ENCODE assay signal across 1 cellular context in the genomic region with DNA sequence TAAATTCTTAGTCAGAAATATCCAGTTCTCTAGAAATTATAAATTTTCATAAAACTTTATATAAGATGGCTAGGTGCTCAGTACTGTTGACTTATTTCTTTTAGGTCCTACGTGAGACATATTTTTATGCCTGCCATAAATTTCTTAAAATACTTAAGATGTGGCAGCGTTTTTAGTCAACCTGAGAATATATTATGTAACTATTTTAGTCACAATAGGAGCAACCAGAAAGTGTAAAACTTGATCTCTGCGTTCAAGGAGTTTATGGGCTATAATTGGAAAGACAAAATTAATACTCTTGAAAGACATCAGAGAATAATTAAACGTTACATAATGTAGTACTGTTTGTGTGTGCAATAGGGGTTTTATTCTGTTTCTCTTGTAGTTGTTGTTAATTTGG.
TF ChIP-seq lines count a peak whose summit lies in the region.

No MANE protein-coding gene starts in this region.

TF ChIP-seq in GM12878, 131 proteins besides CTCF, POLR2A, EP300 and RAD21:
- TF ChIP-seq, protein P1, sequence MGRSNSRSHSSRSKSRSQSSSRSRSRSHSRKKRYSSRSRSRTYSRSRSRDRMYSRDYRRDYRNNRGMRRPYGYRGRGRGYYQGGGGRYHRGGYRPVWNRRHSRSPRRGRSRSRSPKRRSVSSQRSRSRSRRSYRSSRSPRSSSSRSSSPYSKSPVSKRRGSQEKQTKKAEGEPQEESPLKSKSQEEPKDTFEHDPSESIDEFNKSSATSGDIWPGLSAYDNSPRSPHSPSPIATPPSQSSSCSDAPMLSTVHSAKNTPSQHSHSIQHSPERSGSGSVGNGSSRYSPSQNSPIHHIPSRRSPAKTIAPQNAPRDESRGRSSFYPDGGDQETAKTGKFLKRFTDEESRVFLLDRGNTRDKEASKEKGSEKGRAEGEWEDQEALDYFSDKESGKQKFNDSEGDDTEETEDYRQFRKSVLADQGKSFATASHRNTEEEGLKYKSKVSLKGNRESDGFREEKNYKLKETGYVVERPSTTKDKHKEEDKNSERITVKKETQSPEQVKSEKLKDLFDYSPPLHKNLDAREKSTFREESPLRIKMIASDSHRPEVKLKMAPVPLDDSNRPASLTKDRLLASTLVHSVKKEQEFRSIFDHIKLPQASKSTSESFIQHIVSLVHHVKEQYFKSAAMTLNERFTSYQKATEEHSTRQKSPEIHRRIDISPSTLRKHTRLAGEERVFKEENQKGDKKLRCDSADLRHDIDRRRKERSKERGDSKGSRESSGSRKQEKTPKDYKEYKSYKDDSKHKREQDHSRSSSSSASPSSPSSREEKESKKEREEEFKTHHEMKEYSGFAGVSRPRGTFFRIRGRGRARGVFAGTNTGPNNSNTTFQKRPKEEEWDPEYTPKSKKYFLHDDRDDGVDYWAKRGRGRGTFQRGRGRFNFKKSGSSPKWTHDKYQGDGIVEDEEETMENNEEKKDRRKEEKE (IDR thresholded peaks at IDR 0.05): no peak
- TF ChIP-seq, protein P2, sequence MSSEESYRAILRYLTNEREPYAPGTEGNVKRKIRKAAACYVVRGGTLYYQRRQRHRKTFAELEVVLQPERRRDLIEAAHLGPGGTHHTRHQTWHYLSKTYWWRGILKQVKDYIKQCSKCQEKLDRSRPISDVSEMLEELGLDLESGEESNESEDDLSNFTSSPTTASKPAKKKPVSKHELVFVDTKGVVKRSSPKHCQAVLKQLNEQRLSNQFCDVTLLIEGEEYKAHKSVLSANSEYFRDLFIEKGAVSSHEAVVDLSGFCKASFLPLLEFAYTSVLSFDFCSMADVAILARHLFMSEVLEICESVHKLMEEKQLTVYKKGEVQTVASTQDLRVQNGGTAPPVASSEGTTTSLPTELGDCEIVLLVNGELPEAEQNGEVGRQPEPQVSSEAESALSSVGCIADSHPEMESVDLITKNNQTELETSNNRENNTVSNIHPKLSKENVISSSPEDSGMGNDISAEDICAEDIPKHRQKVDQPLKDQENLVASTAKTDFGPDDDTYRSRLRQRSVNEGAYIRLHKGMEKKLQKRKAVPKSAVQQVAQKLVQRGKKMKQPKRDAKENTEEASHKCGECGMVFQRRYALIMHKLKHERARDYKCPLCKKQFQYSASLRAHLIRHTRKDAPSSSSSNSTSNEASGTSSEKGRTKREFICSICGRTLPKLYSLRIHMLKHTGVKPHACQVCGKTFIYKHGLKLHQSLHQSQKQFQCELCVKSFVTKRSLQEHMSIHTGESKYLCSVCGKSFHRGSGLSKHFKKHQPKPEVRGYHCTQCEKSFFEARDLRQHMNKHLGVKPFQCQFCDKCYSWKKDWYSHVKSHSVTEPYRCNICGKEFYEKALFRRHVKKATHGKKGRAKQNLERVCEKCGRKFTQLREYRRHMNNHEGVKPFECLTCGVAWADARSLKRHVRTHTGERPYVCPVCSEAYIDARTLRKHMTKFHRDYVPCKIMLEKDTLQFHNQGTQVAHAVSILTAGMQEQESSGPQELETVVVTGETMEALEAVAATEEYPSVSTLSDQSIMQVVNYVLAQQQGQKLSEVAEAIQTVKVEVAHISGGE (CRISPR knock-in tag; IDR thresholded peaks at IDR 0.05): no peak
- TF ChIP-seq IKZF2 (IDR thresholded peaks at IDR 0.05): no peak
- TF ChIP-seq, protein P3, sequence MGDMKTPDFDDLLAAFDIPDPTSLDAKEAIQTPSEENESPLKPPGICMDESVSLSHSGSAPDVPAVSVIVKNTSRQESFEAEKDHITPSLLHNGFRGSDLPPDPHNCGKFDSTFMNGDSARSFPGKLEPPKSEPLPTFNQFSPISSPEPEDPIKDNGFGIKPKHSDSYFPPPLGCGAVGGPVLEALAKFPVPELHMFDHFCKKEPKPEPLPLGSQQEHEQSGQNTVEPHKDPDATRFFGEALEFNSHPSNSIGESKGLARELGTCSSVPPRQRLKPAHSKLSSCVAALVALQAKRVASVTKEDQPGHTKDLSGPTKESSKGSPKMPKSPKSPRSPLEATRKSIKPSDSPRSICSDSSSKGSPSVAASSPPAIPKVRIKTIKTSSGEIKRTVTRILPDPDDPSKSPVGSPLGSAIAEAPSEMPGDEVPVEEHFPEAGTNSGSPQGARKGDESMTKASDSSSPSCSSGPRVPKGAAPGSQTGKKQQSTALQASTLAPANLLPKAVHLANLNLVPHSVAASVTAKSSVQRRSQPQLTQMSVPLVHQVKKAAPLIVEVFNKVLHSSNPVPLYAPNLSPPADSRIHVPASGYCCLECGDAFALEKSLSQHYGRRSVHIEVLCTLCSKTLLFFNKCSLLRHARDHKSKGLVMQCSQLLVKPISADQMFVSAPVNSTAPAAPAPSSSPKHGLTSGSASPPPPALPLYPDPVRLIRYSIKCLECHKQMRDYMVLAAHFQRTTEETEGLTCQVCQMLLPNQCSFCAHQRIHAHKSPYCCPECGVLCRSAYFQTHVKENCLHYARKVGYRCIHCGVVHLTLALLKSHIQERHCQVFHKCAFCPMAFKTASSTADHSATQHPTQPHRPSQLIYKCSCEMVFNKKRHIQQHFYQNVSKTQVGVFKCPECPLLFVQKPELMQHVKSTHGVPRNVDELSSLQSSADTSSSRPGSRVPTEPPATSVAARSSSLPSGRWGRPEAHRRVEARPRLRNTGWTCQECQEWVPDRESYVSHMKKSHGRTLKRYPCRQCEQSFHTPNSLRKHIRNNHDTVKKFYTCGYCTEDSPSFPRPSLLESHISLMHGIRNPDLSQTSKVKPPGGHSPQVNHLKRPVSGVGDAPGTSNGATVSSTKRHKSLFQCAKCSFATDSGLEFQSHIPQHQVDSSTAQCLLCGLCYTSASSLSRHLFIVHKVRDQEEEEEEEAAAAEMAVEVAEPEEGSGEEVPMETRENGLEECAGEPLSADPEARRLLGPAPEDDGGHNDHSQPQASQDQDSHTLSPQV (IDR thresholded peaks at IDR 0.05): no peak
- peak; percentile 52 for TF ChIP-seq MEF2B (IDR thresholded peaks at IDR 0.05; ENCODE audit: partially characterized antibody, poor library complexity, severe bottlenecking)
- TF ChIP-seq NFIC (IDR thresholded peaks at IDR 0.05; ENCODE audit: low read depth, low read length): peak; percentile 69; the same call in 1 of the 2 replicates
- TF ChIP-seq, protein P4, sequence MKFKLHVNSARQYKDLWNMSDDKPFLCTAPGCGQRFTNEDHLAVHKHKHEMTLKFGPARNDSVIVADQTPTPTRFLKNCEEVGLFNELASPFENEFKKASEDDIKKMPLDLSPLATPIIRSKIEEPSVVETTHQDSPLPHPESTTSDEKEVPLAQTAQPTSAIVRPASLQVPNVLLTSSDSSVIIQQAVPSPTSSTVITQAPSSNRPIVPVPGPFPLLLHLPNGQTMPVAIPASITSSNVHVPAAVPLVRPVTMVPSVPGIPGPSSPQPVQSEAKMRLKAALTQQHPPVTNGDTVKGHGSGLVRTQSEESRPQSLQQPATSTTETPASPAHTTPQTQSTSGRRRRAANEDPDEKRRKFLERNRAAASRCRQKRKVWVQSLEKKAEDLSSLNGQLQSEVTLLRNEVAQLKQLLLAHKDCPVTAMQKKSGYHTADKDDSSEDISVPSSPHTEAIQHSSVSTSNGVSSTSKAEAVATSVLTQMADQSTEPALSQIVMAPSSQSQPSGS (IDR thresholded peaks at IDR 0.05; ENCODE audit: low read length): peak; percentile 20; the same call in 1 of the 2 replicates
- no peak for TF ChIP-seq IKZF1 (conservative IDR thresholded peaks at IDR 0.05)
- peak; percentile 73 for TF ChIP-seq MEF2A (IDR thresholded peaks at IDR 0.05; ENCODE audit: insufficient read depth, low read depth, low read length)
- TF ChIP-seq, protein P5, sequence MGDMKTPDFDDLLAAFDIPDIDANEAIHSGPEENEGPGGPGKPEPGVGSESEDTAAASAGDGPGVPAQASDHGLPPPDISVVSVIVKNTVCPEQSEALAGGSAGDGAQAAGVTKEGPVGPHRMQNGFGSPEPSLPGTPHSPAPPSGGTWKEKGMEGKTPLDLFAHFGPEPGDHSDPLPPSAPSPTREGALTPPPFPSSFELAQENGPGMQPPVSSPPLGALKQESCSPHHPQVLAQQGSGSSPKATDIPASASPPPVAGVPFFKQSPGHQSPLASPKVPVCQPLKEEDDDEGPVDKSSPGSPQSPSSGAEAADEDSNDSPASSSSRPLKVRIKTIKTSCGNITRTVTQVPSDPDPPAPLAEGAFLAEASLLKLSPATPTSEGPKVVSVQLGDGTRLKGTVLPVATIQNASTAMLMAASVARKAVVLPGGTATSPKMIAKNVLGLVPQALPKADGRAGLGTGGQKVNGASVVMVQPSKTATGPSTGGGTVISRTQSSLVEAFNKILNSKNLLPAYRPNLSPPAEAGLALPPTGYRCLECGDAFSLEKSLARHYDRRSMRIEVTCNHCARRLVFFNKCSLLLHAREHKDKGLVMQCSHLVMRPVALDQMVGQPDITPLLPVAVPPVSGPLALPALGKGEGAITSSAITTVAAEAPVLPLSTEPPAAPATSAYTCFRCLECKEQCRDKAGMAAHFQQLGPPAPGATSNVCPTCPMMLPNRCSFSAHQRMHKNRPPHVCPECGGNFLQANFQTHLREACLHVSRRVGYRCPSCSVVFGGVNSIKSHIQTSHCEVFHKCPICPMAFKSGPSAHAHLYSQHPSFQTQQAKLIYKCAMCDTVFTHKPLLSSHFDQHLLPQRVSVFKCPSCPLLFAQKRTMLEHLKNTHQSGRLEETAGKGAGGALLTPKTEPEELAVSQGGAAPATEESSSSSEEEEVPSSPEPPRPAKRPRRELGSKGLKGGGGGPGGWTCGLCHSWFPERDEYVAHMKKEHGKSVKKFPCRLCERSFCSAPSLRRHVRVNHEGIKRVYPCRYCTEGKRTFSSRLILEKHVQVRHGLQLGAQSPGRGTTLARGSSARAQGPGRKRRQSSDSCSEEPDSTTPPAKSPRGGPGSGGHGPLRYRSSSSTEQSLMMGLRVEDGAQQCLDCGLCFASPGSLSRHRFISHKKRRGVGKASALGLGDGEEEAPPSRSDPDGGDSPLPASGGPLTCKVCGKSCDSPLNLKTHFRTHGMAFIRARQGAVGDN (IDR thresholded peaks at IDR 0.05): no peak
- peak; percentile 83 for TF ChIP-seq JUNB (IDR thresholded peaks at IDR 0.05)
- TF ChIP-seq ZZZ3 (IDR thresholded peaks at IDR 0.05; ENCODE audit: control insufficient read depth, insufficient read length, low read depth): no peak
- TF ChIP-seq, protein P6, sequence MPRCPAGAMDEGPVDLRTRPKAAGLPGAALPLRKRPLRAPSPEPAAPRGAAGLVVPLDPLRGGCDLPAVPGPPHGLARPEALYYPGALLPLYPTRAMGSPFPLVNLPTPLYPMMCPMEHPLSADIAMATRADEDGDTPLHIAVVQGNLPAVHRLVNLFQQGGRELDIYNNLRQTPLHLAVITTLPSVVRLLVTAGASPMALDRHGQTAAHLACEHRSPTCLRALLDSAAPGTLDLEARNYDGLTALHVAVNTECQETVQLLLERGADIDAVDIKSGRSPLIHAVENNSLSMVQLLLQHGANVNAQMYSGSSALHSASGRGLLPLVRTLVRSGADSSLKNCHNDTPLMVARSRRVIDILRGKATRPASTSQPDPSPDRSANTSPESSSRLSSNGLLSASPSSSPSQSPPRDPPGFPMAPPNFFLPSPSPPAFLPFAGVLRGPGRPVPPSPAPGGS (IDR thresholded peaks at IDR 0.05; ENCODE audit: borderline replicate concordance, insufficient read depth, low read depth, low read length, poor library complexity, severe bottlenecking): no peak
- TF ChIP-seq, protein P7, sequence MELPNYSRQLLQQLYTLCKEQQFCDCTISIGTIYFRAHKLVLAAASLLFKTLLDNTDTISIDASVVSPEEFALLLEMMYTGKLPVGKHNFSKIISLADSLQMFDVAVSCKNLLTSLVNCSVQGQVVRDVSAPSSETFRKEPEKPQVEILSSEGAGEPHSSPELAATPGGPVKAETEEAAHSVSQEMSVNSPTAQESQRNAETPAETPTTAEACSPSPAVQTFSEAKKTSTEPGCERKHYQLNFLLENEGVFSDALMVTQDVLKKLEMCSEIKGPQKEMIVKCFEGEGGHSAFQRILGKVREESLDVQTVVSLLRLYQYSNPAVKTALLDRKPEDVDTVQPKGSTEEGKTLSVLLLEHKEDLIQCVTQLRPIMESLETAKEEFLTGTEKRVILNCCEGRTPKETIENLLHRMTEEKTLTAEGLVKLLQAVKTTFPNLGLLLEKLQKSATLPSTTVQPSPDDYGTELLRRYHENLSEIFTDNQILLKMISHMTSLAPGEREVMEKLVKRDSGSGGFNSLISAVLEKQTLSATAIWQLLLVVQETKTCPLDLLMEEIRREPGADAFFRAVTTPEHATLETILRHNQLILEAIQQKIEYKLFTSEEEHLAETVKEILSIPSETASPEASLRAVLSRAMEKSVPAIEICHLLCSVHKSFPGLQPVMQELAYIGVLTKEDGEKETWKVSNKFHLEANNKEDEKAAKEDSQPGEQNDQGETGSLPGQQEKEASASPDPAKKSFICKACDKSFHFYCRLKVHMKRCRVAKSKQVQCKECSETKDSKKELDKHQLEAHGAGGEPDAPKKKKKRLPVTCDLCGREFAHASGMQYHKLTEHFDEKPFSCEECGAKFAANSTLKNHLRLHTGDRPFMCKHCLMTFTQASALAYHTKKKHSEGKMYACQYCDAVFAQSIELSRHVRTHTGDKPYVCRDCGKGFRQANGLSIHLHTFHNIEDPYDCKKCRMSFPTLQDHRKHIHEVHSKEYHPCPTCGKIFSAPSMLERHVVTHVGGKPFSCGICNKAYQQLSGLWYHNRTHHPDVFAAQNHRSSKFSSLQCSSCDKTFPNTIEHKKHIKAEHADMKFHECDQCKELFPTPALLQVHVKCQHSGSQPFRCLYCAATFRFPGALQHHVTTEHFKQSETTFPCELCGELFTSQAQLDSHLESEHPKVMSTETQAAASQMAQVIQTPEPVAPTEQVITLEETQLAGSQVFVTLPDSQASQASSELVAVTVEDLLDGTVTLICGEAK (IDR thresholded peaks at IDR 0.05; ENCODE audit: borderline replicate concordance): no peak
- peak; percentile 21; the same call in 1 of the 2 replicates for TF ChIP-seq FOXM1 (IDR thresholded peaks at IDR 0.05; ENCODE audit: low read depth, low read length)
- TF ChIP-seq HDAC2 (IDR thresholded peaks at IDR 0.05): no peak
- TF ChIP-seq RELA (IDR thresholded peaks at IDR 0.05; ENCODE audit: borderline replicate concordance, partially characterized antibody): no peak
- no peak for TF ChIP-seq SREBF1 (IDR thresholded peaks at IDR 0.05; ENCODE audit: low read length)
- no peak for TF ChIP-seq TARDBP (IDR thresholded peaks at IDR 0.05; ENCODE audit: borderline replicate concordance)
- no peak for TF ChIP-seq NBN (IDR thresholded peaks at IDR 0.05)
- no peak for TF ChIP-seq SPI1 (IDR thresholded peaks at IDR 0.05; ENCODE audit: borderline replicate concordance, insufficient read depth, low read depth, low read length)
- TF ChIP-seq, protein P8, sequence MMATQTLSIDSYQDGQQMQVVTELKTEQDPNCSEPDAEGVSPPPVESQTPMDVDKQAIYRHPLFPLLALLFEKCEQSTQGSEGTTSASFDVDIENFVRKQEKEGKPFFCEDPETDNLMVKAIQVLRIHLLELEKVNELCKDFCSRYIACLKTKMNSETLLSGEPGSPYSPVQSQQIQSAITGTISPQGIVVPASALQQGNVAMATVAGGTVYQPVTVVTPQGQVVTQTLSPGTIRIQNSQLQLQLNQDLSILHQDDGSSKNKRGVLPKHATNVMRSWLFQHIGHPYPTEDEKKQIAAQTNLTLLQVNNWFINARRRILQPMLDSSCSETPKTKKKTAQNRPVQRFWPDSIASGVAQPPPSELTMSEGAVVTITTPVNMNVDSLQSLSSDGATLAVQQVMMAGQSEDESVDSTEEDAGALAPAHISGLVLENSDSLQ (IDR thresholded peaks at IDR 0.05): no peak
